Comparison of ENCODE assay signal across 1 cellular context in genomic region chr7:151125835-151126481, GRCh38.
TF ChIP-seq lines count a peak whose summit lies in the region.

No MANE protein-coding gene starts in this region.

TF ChIP-seq in HEK293, 187 proteins besides CTCF, POLR2A, EP300 and RAD21 (continued from another document):
- TF ChIP-seq ZSCAN18 (tag by site-specific recombination; IDR thresholded peaks at IDR 0.05) (no peak), KLF17 (tag by site-specific recombination; IDR thresholded peaks at IDR 0.05) (0 out of 2 replicates have a peak, but pooled peaks have one; percentile 26), ZNF211 (tag by site-specific recombination; IDR thresholded peaks at IDR 0.05; ENCODE audit: low read depth) (no peak), ZNF138 (tag by site-specific recombination; IDR thresholded peaks at IDR 0.05; ENCODE audit: borderline replicate concordance) (no peak), GLIS1 (tag by site-specific recombination; IDR thresholded peaks at IDR 0.05) (no peak), ZNF692 (tag by site-specific recombination; IDR thresholded peaks at IDR 0.05) (no peak), ZNF449 (tag by site-specific recombination; IDR thresholded peaks at IDR 0.05) (no peak), ZBTB7A (tag by site-specific recombination; IDR thresholded peaks at IDR 0.05; ENCODE audit: low read depth) (no peak), FEZF1 (tag by site-specific recombination; IDR thresholded peaks at IDR 0.05) (no peak), ZNF16 (tag by site-specific recombination; IDR thresholded peaks at IDR 0.05; ENCODE audit: low read depth) (no peak), OSR2 (tag by site-specific recombination; IDR thresholded peaks at IDR 0.05) (no peak), ZNF202 (tag by site-specific recombination; IDR thresholded peaks at IDR 0.05; ENCODE audit: borderline replicate concordance) (no peak), ZNF843 (tag by site-specific recombination; IDR thresholded peaks at IDR 0.05) (no peak), ZNF626 (tag by site-specific recombination; IDR thresholded peaks at IDR 0.05) (no peak), KLF8 (tag by site-specific recombination; IDR thresholded peaks at IDR 0.05) (peak; percentile 27; the same call in 1 of the 2 replicates), ZNF629 (tag by site-specific recombination; IDR thresholded peaks at IDR 0.05) (no peak), BCL11A (tag by site-specific recombination; IDR thresholded peaks at IDR 0.05; ENCODE audit: low read depth) (no peak), ZNF707 (tag by site-specific recombination; IDR thresholded peaks at IDR 0.05) (no peak), ZNF132 (tag by site-specific recombination; IDR thresholded peaks at IDR 0.05; ENCODE audit: borderline replicate concordance) (no peak), ZXDB (tag by site-specific recombination; IDR thresholded peaks at IDR 0.05) (no peak), ZNF571 (tag by site-specific recombination; IDR thresholded peaks at IDR 0.05) (no peak)
